In genomic region chr20:62488470-62488869, GRCh38 we compare ENCODE assay signal across 20 cellular contexts. TPM values are rescaled to one million over a fixed set of nuclear protein-coding genes. Genes with fewer than 3 reads are reported as not detected.
A peak's percentile ranks its signal among the peaks of the same experiment; 100 is the strongest.
DNase-seq lines count a peak whose midpoint lies in the region; ATAC-seq, FAIRE-seq and TF ChIP-seq lines count a peak whose summit lies in the region.
"Had no signal": no experiment of that assay in that cellular context is flagged by ENCODE, and none has a peak within 500 bp of the region (broad histone marks: within the 10 kb centered on the region; RNA-seq: fewer than 3 reads in every experiment).

No MANE protein-coding gene starts in this region.

- no peak overlapping the region for H3K9ac ChIP-seq in HepG2 (ENCODE audit: insufficient read depth, low read depth, low read length)
- H3K9ac ChIP-seq in astrocyte (ENCODE audit: low read length) = no peak overlapping the region

- H3K36me3 Mint-ChIP-seq in astrocyte (ENCODE audit: low read depth, unreplicated experiment) (no peaks in the 10 kb centered on the region), type B pancreatic cell (no peaks in the 10 kb centered on the region)
- H3K36me3 Mint-ChIP-seq in activated CD8-positive, alpha-beta T cell treated with anti-CD3 and anti-CD28 coated beads, Interleukin-2, amount 10 ng/mL, durations not matched to agents 7 days and 5 days (ENCODE audit: low read depth) = no peaks in the 10 kb centered on the region
- H3K36me3 Mint-ChIP-seq: CD4-positive, CD25-positive, alpha-beta regulatory T cell; CD8-positive, alpha-beta memory T cell had no signal

- no peak overlapping the region for H3K27ac ChIP-seq in HepG2 (ENCODE audit: extremely low read length, insufficient read depth, low read length)
- no peak overlapping the region for H3K27ac ChIP-seq in right lobe of liver
- H3K27ac ChIP-seq in astrocyte (ENCODE audit: low read depth, low read length) = no peak overlapping the region
- peak overlapping the region; percentile 98 for H3K27ac ChIP-seq in hepatocyte

- H3K36me3 ChIP-seq in HepG2 (replicated peaks in 1 of 2; ENCODE audit: control insufficient read depth in 1 of 2, insufficient read depth in 2 of 2, low read length in 2 of 2) (no peaks in the 10 kb centered on the region), right lobe of liver (no peaks in the 10 kb centered on the region), astrocyte (ENCODE audit: insufficient read depth, low read length) (no peaks in the 10 kb centered on the region), hepatocyte (replicated peaks; ENCODE audit: insufficient read depth, low read depth) (no peaks in the 10 kb centered on the region)
- H3K36me3 ChIP-seq: BE2C had no signal

- H3K9me3 Mint-ChIP-seq in astrocyte (ENCODE audit: unreplicated experiment) (peaks cover 7% of the 10 kb centered on the region), type B pancreatic cell (no peaks in the 10 kb centered on the region)
- H3K9me3 Mint-ChIP-seq in activated CD8-positive, alpha-beta T cell treated with anti-CD3 and anti-CD28 coated beads, Interleukin-2, amount 10 ng/mL, durations not matched to agents 7 days and 5 days (ENCODE audit: insufficient read depth) = no peaks in the 10 kb centered on the region
- H3K9me3 Mint-ChIP-seq: CD4-positive, CD25-positive, alpha-beta regulatory T cell; CD8-positive, alpha-beta memory T cell had no signal

- peak; percentile 48 for FAIRE-seq in HepG2 (lab: Jason Lieb, UNC)
- FAIRE-seq in astrocyte (lab: Jason Lieb, UNC) = no peak
- FAIRE-seq: D721Med had no signal

- H3K79me2 ChIP-seq in HepG2 (ENCODE audit: insufficient read depth, low read length) (no peaks in the 10 kb centered on the region), astrocyte (ENCODE audit: insufficient read depth, low read length) (no peaks in the 10 kb centered on the region), hepatocyte (peaks cover 12% of the 10 kb centered on the region)

- TF ChIP-seq POLR2A in HepG2 (IDR thresholded peaks at IDR 0.05; ENCODE audit: insufficient read depth in 1 of 2, low read depth in 2 of 2, low read length in 2 of 2) (no peak), right lobe of liver (IDR thresholded peaks at IDR 0.05) (no peak)

- no TSS peak for BruUV-seq in HepG2 (replicated peaks; lab: Mats Ljungman, UMichigan)

- no peak for TF ChIP-seq CTCF in HepG2 (CRISPR knock-in tag; IDR thresholded peaks at IDR 0.05)
- TF ChIP-seq CTCF in right lobe of liver (IDR thresholded peaks at IDR 0.05) = no peak
- TF ChIP-seq CTCF in astrocyte (IDR thresholded peaks at IDR 0.05; ENCODE audit: insufficient read depth, low read depth, low read length) = no peak
- no peak for TF ChIP-seq CTCF in hepatocyte (IDR thresholded peaks at IDR 0.05; ENCODE audit: poor library complexity)
- no peak for TF ChIP-seq CTCF in type B pancreatic cell (conservative IDR thresholded peaks at IDR 0.05)

- intact Hi-C loops in HepG2 (cut with micrococcal nuclease; ENCODE audit: unreplicated experiment) (loop anchor here (5.0 kb wide), 1 partner anchor 76 kb away; no protein-coding TSS in a partner anchor), right lobe of liver (cut with DNase I) (no loop called here)

- no peaks in the 10 kb centered on the region for H3K9me2 ChIP-seq in hepatocyte (replicated peaks; ENCODE audit: insufficient read depth)

- H3K27me3 ChIP-seq in HepG2 (ENCODE audit: control insufficient read depth in 1 of 2, insufficient read depth in 2 of 2, low read length in 2 of 2) = peaks cover 36 to 91% of the 10 kb centered on the region in 2 experiments
- H3K27me3 ChIP-seq in right lobe of liver = peaks cover 0 to 24% of the 10 kb centered on the region in 2 donors
- peaks cover 53% of the 10 kb centered on the region for H3K27me3 ChIP-seq in astrocyte (ENCODE audit: insufficient read depth, low read length)
- H3K27me3 ChIP-seq in hepatocyte = no peaks in the 10 kb centered on the region
- H3K27me3 ChIP-seq: BE2C had no signal

- no peak for ATAC-seq in HepG2
- ATAC-seq in right lobe of liver = no peak
- no peak for ATAC-seq in activated CD8-positive, alpha-beta T cell treated with anti-CD3 and anti-CD28 coated beads, Interleukin-2, amount 10 ng/mL, durations not matched to agents 7 days and 5 days

- H3K4me3 Mint-ChIP-seq in astrocyte (ENCODE audit: unreplicated experiment) (no peak overlapping the region), type B pancreatic cell (no peak overlapping the region)
- no peak overlapping the region for H3K4me3 Mint-ChIP-seq in activated CD8-positive, alpha-beta T cell treated with anti-CD3 and anti-CD28 coated beads, Interleukin-2, amount 10 ng/mL, durations not matched to agents 7 days and 5 days
- H3K4me3 Mint-ChIP-seq: CD4-positive, CD25-positive, alpha-beta regulatory T cell; CD8-positive, alpha-beta memory T cell had no signal

- no peak overlapping the region for H2AFZ ChIP-seq in HepG2 (ENCODE audit: low read length)
- no peak overlapping the region for H2AFZ ChIP-seq in astrocyte (ENCODE audit: low read depth, low read length)
- H2AFZ ChIP-seq in hepatocyte = no peak overlapping the region

- H3K4me2 ChIP-seq in HepG2 (ENCODE audit: low read depth, low read length) = no peak overlapping the region
- no peak overlapping the region for H3K4me2 ChIP-seq in astrocyte (ENCODE audit: low read length)
- no peak overlapping the region for H3K4me2 ChIP-seq in hepatocyte

- DNase-seq in HepG2 (ENCODE audit: low spot score) (no peak), right lobe of liver (no peak), astrocyte (ENCODE audit: low read depth) (no peak), hepatocyte (ENCODE audit: low spot score) (no peak), type B pancreatic cell (ENCODE audit: extremely low spot score, unreplicated experiment) (no peak), NCI-H345 (lab: John Stamatoyannopoulos, UW) (no peak), HuH-7 (ENCODE audit: low spot score) (no peak)
- DNase-seq in activated CD8-positive, alpha-beta T cell treated with anti-CD3 and anti-CD28 coated beads, Interleukin-2, amount 10 ng/mL, durations not matched to agents 7 days and 5 days = no peak
- DNase-seq: BE2C; C1 segment of cervical spinal cord; CD4-positive, CD25-positive, alpha-beta regulatory T cell; CD8-positive, alpha-beta memory T cell; COR-L47; DMS153; DMS79; GDM1; GOT3; H7 had no signal

- no peak for TF ChIP-seq RAD21 in HepG2 (CRISPR knock-in tag; IDR thresholded peaks at IDR 0.05)

- peaks cover 58% of the 10 kb centered on the region for H3K4me1 ChIP-seq in HepG2 (ENCODE audit: insufficient read depth, low read length)
- H3K4me1 ChIP-seq in right lobe of liver = no peaks in the 10 kb centered on the region
- H3K4me1 ChIP-seq in astrocyte (ENCODE audit: insufficient read depth, low read length) = no peaks in the 10 kb centered on the region
- peaks cover 66% of the 10 kb centered on the region for H3K4me1 ChIP-seq in hepatocyte (ENCODE audit: insufficient read depth)

- H3K4me1 Mint-ChIP-seq in astrocyte (ENCODE audit: low read depth, unreplicated experiment) (peaks cover under 1% of the 10 kb centered on the region), type B pancreatic cell (ENCODE audit: unreplicated experiment) (peaks cover 28% of the 10 kb centered on the region)
- no peaks in the 10 kb centered on the region for H3K4me1 Mint-ChIP-seq in activated CD8-positive, alpha-beta T cell treated with anti-CD3 and anti-CD28 coated beads, Interleukin-2, amount 10 ng/mL, durations not matched to agents 7 days and 5 days (ENCODE audit: low read depth)

- CTCF ChIA-PET in HepG2 (lab: Yijun Ruan, JAX; ENCODE audit: low intra/inter-chr PET ratio, low total read pairs) = no interaction called here
- CTCF ChIA-PET in activated CD8-positive, alpha-beta T cell treated with anti-CD3 and anti-CD28 coated beads, Interleukin-2, amount 10 ng/mL, durations not matched to agents 7 days and 5 days (lab: Charles Lee) = interaction anchor here (1.4 kb wide), 1 partner anchor 12 kb away, joined by 5 read pairs; no protein-coding TSS in a partner anchor

- H3K4me3 ChIP-seq in HepG2 (replicated peaks in 1 of 3; ENCODE audit: insufficient read depth in 1 of 3, low read depth in 2 of 3, low read length in 3 of 3) (no peak overlapping the region), right lobe of liver (no peak overlapping the region), astrocyte (ENCODE audit: insufficient read depth, low read depth, low read length) (no peak overlapping the region), hepatocyte (no peak overlapping the region)

- no peak for TF ChIP-seq EP300 in HepG2 (IDR thresholded peaks at IDR 0.05; ENCODE audit: low read depth in 2 of 2, low read length in 2 of 2)
- TF ChIP-seq EP300 in HepG2 (CRISPR knock-in tag; IDR thresholded peaks at IDR 0.05; ENCODE audit: borderline replicate concordance) = no peak

- H3K9me3 ChIP-seq in HepG2 (ENCODE audit: low read length) (no peaks in the 10 kb centered on the region), right lobe of liver (no peaks in the 10 kb centered on the region), astrocyte (ENCODE audit: insufficient read depth, low read depth, low read length) (no peaks in the 10 kb centered on the region), hepatocyte (ENCODE audit: low read depth) (no peaks in the 10 kb centered on the region)
- H3K9me3 ChIP-seq: BE2C had no signal

- 15% methylated on average over 3 of the region's 3 CpGs for WGBS in HepG2 (ENCODE audit: low lambda C conversion rate)
- WGBS in right lobe of liver (ENCODE audit: insufficient coverage, low coverage, low lambda C conversion rate, missing lambda C conversion rate) = 49% methylated on average over 3 of the region's 3 CpGs
- WGBS in hepatocyte (ENCODE audit: low lambda C conversion rate, missing lambda C conversion rate) = 76% methylated on average over 3 of the region's 3 CpGs

- in situ Hi-C loops in HepG2 (cut with HindIII; ENCODE audit: extremely low pct_ligation_motif_present, low pct_unique_long_range_greater_than_20kb) = no loop called here

- H3K27ac Mint-ChIP-seq in astrocyte (ENCODE audit: unreplicated experiment) (peak overlapping the region; percentile 67), type B pancreatic cell (peak overlapping the region; percentile 50)
- no peak overlapping the region for H3K27ac Mint-ChIP-seq in activated CD8-positive, alpha-beta T cell treated with anti-CD3 and anti-CD28 coated beads, Interleukin-2, amount 10 ng/mL, durations not matched to agents 7 days and 5 days
- H3K27ac Mint-ChIP-seq: CD8-positive, alpha-beta memory T cell had no signal

- peaks cover 46% of the 10 kb centered on the region for H3K27me3 Mint-ChIP-seq in astrocyte (ENCODE audit: low read depth, unreplicated experiment)
- peaks cover 5% of the 10 kb centered on the region for H3K27me3 Mint-ChIP-seq in type B pancreatic cell
- H3K27me3 Mint-ChIP-seq in activated CD8-positive, alpha-beta T cell treated with anti-CD3 and anti-CD28 coated beads, Interleukin-2, amount 10 ng/mL, durations not matched to agents 7 days and 5 days (ENCODE audit: low read depth) = peaks cover 26% of the 10 kb centered on the region

- H4K20me1 ChIP-seq in HepG2 (ENCODE audit: insufficient read depth, low read length) = no peaks in the 10 kb centered on the region
- no peaks in the 10 kb centered on the region for H4K20me1 ChIP-seq in astrocyte (ENCODE audit: insufficient read depth, low read length)
- H4K20me1 ChIP-seq in hepatocyte (ENCODE audit: insufficient read depth, poor library complexity, severe bottlenecking) = no peaks in the 10 kb centered on the region

- POLR2A ChIA-PET in HepG2 (lab: Yijun Ruan, JAX) = no interaction called here
- POLR2A ChIA-PET in activated CD8-positive, alpha-beta T cell treated with anti-CD3 and anti-CD28 coated beads, Interleukin-2, amount 10 ng/mL, durations not matched to agents 7 days and 5 days (lab: Charles Lee) = no interaction called here

RNA-seq across cellular contexts. Expression of gene GATA5, which starts 12.7 kb away (rescaled TPM):
- 0.20 and 0.39 TPM in 2 replicates for total RNA-seq in HepG2 (2016; rRNA removed; fragmentation: Illumina TruSeq; extraction: Trizol)
- total RNA-seq in HepG2 (2016; cell fraction: cytosol; rRNA removed; fragmentation: Illumina TruSeq; extraction: Trizol; ENCODE audit: low read depth) = 0.09 and 0.10 TPM in 2 replicates
- total RNA-seq in HepG2 (2016; cell fraction: insoluble cytoplasmic fraction; rRNA removed; fragmentation: Illumina TruSeq; extraction: Trizol) = 0.10 and 0.32 TPM in 2 replicates
- 0.31 and 0.65 TPM in 2 replicates for total RNA-seq in HepG2 (2016; cell fraction: membrane; rRNA removed; fragmentation: Illumina TruSeq; extraction: Trizol)
- total RNA-seq in HepG2 (2016; cell fraction: nucleus; rRNA removed; fragmentation: Illumina TruSeq; extraction: Trizol) = 0.19 and 0.22 TPM in 2 replicates
- polyA plus RNA-seq in HepG2 (2011; rRNA removed) = 0.12 and 0.18 TPM in 2 replicates
- polyA plus RNA-seq in HepG2 (2011; cell fraction: cytosol; rRNA removed) = 0.10 and 0.19 TPM in 2 replicates
- 0.09 and 0.27 TPM in 2 replicates for polyA plus RNA-seq in HepG2 (2011; cell fraction: nucleus; rRNA removed)
- 0.05 and 0.16 TPM in 2 replicates for polyA plus RNA-seq in HepG2 (2012)
- 0.26 and 0.33 TPM in 2 replicates for polyA plus RNA-seq in HepG2 (2016; cell fraction: cytosol; fragmentation: Illumina TruSeq; extraction: Trizol; ENCODE audit: low read depth)
- polyA plus RNA-seq in HepG2 (2016; cell fraction: insoluble cytoplasmic fraction; fragmentation: Illumina TruSeq; extraction: Trizol; ENCODE audit: low read depth) = 0.29 and 0.56 TPM in 2 replicates
- 0.41 and 0.42 TPM in 2 replicates for polyA plus RNA-seq in HepG2 (2016; cell fraction: membrane; fragmentation: Illumina TruSeq; extraction: Trizol; ENCODE audit: low read depth)
- 0.41 and 0.80 TPM in 2 replicates for polyA plus RNA-seq in HepG2 (2016; cell fraction: nucleus; fragmentation: Illumina TruSeq; extraction: Trizol; ENCODE audit: insufficient read depth, low read depth)
- 0.18 TPM in 1 of 2 replicates, not detected in the other for polyA minus RNA-seq in HepG2 (2011; rRNA and poly(A)+ RNA removed; ENCODE audit: low replicate concordance)
- polyA minus RNA-seq in HepG2 (2011; cell fraction: cytosol; rRNA and poly(A)+ RNA removed) = not detected in 2 replicates
- polyA minus RNA-seq in HepG2 (2011; cell fraction: nucleus; rRNA and poly(A)+ RNA removed) = not detected in 2 replicates
- total RNA-seq in right lobe of liver = under 1 TPM; 0.12 to 0.56 (median 0.26) TPM
- not detected in 2 replicates for total RNA-seq in astrocyte
- 22.2 and 28.7 TPM in 2 replicates for total RNA-seq in hepatocyte
- 43.5 and 53.6 TPM in 2 replicates for polyA plus RNA-seq in hepatocyte
- 10.8 and 12.8 TPM in 2 replicates for total RNA-seq in type B pancreatic cell (ENCODE audit: low replicate concordance)
- not detected for total RNA-seq in activated CD8-positive, alpha-beta T cell treated with anti-CD3 and anti-CD28 coated beads, Interleukin-2, amount 10 ng/mL, durations not matched to agents 7 days and 5 days
- total RNA-seq: CD4-positive, CD25-positive, alpha-beta regulatory T cell; CD8-positive, alpha-beta memory T cell; Daoy had no signal
- polyA plus RNA-seq: CD4-positive, CD25-positive, alpha-beta regulatory T cell; CD8-positive, alpha-beta memory T cell had no signal
